1 cellular context compared by ENCODE assay signal in genomic region chr15:80058851-80059785, GRCh38.
TF ChIP-seq lines count a peak whose summit lies in the region.

Gene ZFAND6, plus strand, starts transcription at chr15:80059676. Its CDS starts 60,669 bp downstream, at chr15:80120345.

TF ChIP-seq in HepG2, 621 proteins besides CTCF, POLR2A, EP300 and RAD21 (continued from another document and continues in another):
- TF ChIP-seq MLX (CRISPR knock-in tag; IDR thresholded peaks at IDR 0.05) (no peak), NR2F1 (CRISPR knock-in tag; IDR thresholded peaks at IDR 0.05) (no peak), KDM5A (IDR thresholded peaks at IDR 0.05; ENCODE audit: borderline replicate concordance, low read length) (no peak), ZNF367 (CRISPR knock-in tag; IDR thresholded peaks at IDR 0.05; ENCODE audit: borderline replicate concordance) (no peak), GZF1 (CRISPR knock-in tag; IDR thresholded peaks at IDR 0.05) (no peak), ZNF232 (CRISPR knock-in tag; IDR thresholded peaks at IDR 0.05; ENCODE audit: borderline replicate concordance) (peak; percentile 71; the same call in 1 of the 2 replicates), FOXC1 (CRISPR knock-in tag; IDR thresholded peaks at IDR 0.05; ENCODE audit: borderline replicate concordance) (peak; percentile 82; the same call in 1 of the 2 replicates), ZNF280B (CRISPR knock-in tag; IDR thresholded peaks at IDR 0.05; ENCODE audit: borderline replicate concordance) (no peak; the same call in 1 of the 2 replicates), TCF12 (IDR thresholded peaks at IDR 0.05) (no peak), TCF12 (CRISPR knock-in tag; IDR thresholded peaks at IDR 0.05) (no peak; the same call in 1 of the 2 replicates), ZNF788 (CRISPR knock-in tag; IDR thresholded peaks at IDR 0.05; ENCODE audit: borderline replicate concordance) (peak; percentile 13; the same call in 1 of the 2 replicates), ZFAT (CRISPR knock-in tag; conservative IDR thresholded peaks at IDR 0.05) (no peak), SKI (IDR thresholded peaks at IDR 0.05; ENCODE audit: partially characterized antibody) (no peak), ZNF17 (CRISPR knock-in tag; IDR thresholded peaks at IDR 0.05) (no peak), ZIK1 (CRISPR knock-in tag; IDR thresholded peaks at IDR 0.05; ENCODE audit: borderline replicate concordance, low read depth) (peak; percentile 70; the same call in 1 of the 2 replicates), ZNF282 (IDR thresholded peaks at IDR 0.05; ENCODE audit: partially characterized antibody) (no peak), PRPF4 (IDR thresholded peaks at IDR 0.05; ENCODE audit: low read depth, low read length, poor library complexity, severe bottlenecking) (no peak), ZNF878 (CRISPR knock-in tag; IDR thresholded peaks at IDR 0.05) (no peak), SAFB2 (CRISPR knock-in tag; IDR thresholded peaks at IDR 0.05; ENCODE audit: borderline replicate concordance, low read depth) (no peak), GATA4 (IDR thresholded peaks at IDR 0.05; ENCODE audit: borderline replicate concordance, low read depth) (peak; percentile 35; the same call in 1 of the 2 replicates), KLF11 (CRISPR knock-in tag; IDR thresholded peaks at IDR 0.05) (no peak), SMAD3 (CRISPR knock-in tag; IDR thresholded peaks at IDR 0.05) (no peak; the same call in 1 of the 2 replicates), KMT2A (CRISPR knock-in tag; IDR thresholded peaks at IDR 0.05) (no peak), ZSCAN31 (CRISPR knock-in tag; IDR thresholded peaks at IDR 0.05; ENCODE audit: low read depth) (0 out of 2 replicates have a peak, but pooled peaks have one; percentile 3), TIGD3 (CRISPR knock-in tag; IDR thresholded peaks at IDR 0.05; ENCODE audit: borderline replicate concordance) (no peak), SKIL (CRISPR knock-in tag; IDR thresholded peaks at IDR 0.05; ENCODE audit: borderline replicate concordance) (no peak), ZNF556 (CRISPR knock-in tag; IDR thresholded peaks at IDR 0.05; ENCODE audit: borderline replicate concordance) (peak; percentile 49; the same call in 1 of the 2 replicates), HNRNPLL (IDR thresholded peaks at IDR 0.05; ENCODE audit: low read depth, low read length, poor library complexity, severe bottlenecking) (peak; percentile 89), MTERF4 (CRISPR knock-in tag; IDR thresholded peaks at IDR 0.05) (no peak), IRF9 (CRISPR knock-in tag; IDR thresholded peaks at IDR 0.05; ENCODE audit: borderline replicate concordance) (no peak; the same call in 1 of the 2 replicates), RXRA (CRISPR knock-in tag; IDR thresholded peaks at IDR 0.05) (peak; percentile 71), MXD4 (CRISPR knock-in tag; IDR thresholded peaks at IDR 0.05) (no peak), ZNF451 (CRISPR knock-in tag; IDR thresholded peaks at IDR 0.05) (no peak), ZNF317 (CRISPR knock-in tag; IDR thresholded peaks at IDR 0.05) (no peak), SP1 (IDR thresholded peaks at IDR 0.05) (no peak), SP1 (CRISPR knock-in tag; IDR thresholded peaks at IDR 0.05) (peak; percentile 65), BCL6 (CRISPR knock-in tag; IDR thresholded peaks at IDR 0.05) (no peak), ZNF331 (CRISPR knock-in tag; IDR thresholded peaks at IDR 0.05) (no peak)
- TF ChIP-seq, protein P1, sequence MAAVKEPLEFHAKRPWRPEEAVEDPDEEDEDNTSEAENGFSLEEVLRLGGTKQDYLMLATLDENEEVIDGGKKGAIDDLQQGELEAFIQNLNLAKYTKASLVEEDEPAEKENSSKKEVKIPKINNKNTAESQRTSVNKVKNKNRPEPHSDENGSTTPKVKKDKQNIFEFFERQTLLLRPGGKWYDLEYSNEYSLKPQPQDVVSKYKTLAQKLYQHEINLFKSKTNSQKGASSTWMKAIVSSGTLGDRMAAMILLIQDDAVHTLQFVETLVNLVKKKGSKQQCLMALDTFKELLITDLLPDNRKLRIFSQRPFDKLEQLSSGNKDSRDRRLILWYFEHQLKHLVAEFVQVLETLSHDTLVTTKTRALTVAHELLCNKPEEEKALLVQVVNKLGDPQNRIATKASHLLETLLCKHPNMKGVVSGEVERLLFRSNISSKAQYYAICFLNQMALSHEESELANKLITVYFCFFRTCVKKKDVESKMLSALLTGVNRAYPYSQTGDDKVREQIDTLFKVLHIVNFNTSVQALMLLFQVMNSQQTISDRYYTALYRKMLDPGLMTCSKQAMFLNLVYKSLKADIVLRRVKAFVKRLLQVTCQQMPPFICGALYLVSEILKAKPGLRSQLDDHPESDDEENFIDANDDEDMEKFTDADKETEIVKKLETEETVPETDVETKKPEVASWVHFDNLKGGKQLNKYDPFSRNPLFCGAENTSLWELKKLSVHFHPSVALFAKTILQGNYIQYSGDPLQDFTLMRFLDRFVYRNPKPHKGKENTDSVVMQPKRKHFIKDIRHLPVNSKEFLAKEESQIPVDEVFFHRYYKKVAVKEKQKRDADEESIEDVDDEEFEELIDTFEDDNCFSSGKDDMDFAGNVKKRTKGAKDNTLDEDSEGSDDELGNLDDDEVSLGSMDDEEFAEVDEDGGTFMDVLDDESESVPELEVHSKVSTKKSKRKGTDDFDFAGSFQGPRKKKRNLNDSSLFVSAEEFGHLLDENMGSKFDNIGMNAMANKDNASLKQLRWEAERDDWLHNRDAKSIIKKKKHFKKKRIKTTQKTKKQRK (IDR thresholded peaks at IDR 0.05; ENCODE audit: low read length): no peak
- TF ChIP-seq, protein P2, sequence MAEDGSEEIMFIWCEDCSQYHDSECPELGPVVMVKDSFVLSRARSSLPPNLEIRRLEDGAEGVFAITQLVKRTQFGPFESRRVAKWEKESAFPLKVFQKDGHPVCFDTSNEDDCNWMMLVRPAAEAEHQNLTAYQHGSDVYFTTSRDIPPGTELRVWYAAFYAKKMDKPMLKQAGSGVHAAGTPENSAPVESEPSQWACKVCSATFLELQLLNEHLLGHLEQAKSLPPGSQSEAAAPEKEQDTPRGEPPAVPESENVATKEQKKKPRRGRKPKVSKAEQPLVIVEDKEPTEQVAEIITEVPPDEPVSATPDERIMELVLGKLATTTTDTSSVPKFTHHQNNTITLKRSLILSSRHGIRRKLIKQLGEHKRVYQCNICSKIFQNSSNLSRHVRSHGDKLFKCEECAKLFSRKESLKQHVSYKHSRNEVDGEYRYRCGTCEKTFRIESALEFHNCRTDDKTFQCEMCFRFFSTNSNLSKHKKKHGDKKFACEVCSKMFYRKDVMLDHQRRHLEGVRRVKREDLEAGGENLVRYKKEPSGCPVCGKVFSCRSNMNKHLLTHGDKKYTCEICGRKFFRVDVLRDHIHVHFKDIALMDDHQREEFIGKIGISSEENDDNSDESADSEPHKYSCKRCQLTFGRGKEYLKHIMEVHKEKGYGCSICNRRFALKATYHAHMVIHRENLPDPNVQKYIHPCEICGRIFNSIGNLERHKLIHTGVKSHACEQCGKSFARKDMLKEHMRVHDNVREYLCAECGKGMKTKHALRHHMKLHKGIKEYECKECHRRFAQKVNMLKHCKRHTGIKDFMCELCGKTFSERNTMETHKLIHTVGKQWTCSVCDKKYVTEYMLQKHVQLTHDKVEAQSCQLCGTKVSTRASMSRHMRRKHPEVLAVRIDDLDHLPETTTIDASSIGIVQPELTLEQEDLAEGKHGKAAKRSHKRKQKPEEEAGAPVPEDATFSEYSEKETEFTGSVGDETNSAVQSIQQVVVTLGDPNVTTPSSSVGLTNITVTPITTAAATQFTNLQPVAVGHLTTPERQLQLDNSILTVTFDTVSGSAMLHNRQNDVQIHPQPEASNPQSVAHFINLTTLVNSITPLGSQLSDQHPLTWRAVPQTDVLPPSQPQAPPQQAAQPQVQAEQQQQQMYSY (CRISPR knock-in tag; IDR thresholded peaks at IDR 0.05): no peak
- TF ChIP-seq, protein P3, sequence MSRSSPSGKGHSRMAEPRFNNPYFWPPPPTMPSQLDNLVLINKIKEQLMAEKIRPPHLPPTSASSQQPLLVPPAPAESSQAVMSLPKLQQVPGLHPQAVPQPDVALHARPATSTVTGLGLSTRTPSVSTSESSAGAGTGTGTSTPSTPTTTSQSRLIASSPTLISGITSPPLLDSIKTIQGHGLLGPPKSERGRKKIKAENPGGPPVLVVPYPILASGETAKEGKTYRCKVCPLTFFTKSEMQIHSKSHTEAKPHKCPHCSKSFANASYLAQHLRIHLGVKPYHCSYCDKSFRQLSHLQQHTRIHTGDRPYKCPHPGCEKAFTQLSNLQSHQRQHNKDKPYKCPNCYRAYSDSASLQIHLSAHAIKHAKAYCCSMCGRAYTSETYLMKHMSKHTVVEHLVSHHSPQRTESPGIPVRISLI (CRISPR knock-in tag; IDR thresholded peaks at IDR 0.05; ENCODE audit: borderline replicate concordance): no peak
- TF ChIP-seq, protein P4, sequence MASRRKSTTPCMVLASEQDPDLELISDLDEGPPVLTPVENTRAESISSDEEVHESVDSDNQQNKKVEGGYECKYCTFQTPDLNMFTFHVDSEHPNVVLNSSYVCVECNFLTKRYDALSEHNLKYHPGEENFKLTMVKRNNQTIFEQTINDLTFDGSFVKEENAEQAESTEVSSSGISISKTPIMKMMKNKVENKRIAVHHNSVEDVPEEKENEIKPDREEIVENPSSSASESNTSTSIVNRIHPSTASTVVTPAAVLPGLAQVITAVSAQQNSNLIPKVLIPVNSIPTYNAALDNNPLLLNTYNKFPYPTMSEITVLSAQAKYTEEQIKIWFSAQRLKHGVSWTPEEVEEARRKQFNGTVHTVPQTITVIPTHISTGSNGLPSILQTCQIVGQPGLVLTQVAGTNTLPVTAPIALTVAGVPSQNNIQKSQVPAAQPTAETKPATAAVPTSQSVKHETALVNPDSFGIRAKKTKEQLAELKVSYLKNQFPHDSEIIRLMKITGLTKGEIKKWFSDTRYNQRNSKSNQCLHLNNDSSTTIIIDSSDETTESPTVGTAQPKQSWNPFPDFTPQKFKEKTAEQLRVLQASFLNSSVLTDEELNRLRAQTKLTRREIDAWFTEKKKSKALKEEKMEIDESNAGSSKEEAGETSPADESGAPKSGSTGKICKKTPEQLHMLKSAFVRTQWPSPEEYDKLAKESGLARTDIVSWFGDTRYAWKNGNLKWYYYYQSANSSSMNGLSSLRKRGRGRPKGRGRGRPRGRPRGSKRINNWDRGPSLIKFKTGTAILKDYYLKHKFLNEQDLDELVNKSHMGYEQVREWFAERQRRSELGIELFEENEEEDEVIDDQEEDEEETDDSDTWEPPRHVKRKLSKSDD (CRISPR knock-in tag; IDR thresholded peaks at IDR 0.05; ENCODE audit: low read depth): no peak
